13 cellular contexts compared by ENCODE assay signal in the genomic region with DNA sequence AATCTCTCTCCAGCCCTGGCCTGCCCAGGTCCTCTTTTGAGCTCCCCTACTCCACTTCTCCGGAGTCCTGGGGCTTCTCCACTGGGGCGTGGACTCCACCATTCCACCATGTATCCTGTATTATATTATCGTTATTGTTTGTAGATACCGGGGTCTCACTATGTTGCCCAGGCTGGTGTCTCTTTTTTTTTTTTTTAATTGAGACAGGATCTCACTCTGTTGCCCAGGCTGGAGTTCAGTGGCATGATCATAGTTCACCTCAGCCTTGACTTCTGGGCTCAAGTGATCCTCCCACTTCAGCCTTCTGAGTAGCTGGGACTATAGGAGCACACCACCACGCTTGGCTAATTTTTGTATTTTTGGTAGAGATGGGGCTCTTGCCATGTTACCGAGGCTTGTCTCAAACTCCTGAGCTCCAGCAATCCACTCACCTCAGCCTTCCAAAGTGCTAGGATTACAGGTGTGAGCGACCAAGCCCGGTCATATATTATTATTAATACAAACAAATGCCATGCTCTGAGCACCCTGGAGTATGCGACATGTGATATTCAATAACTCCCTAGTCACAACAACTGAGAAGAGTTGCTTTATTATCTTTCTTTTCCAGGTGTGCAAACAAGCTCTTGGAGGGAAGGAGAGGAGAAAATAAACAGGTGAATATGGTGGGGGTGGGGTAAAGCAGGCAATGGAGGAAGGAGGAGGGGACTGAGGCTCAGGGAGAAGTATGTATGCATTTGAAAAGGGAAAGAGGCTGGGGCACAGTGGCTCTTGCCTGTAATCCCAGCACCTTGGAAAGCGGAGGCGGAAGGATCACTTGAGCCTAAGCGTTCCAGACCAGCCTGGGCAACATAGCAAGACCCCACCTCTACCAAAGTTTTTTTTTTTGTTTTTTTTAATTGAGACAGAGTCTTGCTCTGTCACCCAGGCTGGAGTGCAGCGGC. TPM values are rescaled to one million over a fixed set of nuclear protein-coding genes. Genes with fewer than 3 reads are reported as not detected.
DNase-seq lines count a peak whose midpoint lies in the region; ATAC-seq, FAIRE-seq and TF ChIP-seq lines count a peak whose summit lies in the region.
"Had no signal": no experiment of that assay in that cellular context is flagged by ENCODE, and none has a peak within 500 bp of the region (broad histone marks: within the 10 kb centered on the region; RNA-seq: fewer than 3 reads in every experiment).

No MANE protein-coding gene starts in this region.

- peak overlapping the region; percentile 75 for H4K91ac ChIP-seq in H1 (replicated peaks; ENCODE audit: insufficient read length, low read length)
- no peak overlapping the region for H4K91ac ChIP-seq in trophoblast cell (ENCODE audit: low read depth, low read length)

- peak overlapping the region; percentile 13 for H4K5ac ChIP-seq in H1 (ENCODE audit: insufficient read length, low read depth, low read length)

- H2BK12ac ChIP-seq in H1 (ENCODE audit: low read depth, low read length) (peak overlapping the region; percentile 82; the same call in 1 of the 2 replicates), trophoblast cell (ENCODE audit: low read length) (no peak overlapping the region)

- H3K27me3 ChIP-seq in breast epithelium (no peaks in the 10 kb centered on the region), H1 (replicated peaks in 1 of 4; ENCODE audit: control insufficient read depth in 3 of 4, extremely low read depth in 1 of 4, insufficient read depth in 3 of 4, low read length in 3 of 4) (no peaks in the 10 kb centered on the region; a peak in 1 of 7 replicates), trophoblast cell (ENCODE audit: insufficient read depth, low read length) (no peaks in the 10 kb centered on the region)

- no peaks in the 10 kb centered on the region for H3K36me3 ChIP-seq in breast epithelium
- H3K36me3 ChIP-seq in H1 (ENCODE audit: control insufficient read depth in 2 of 4, insufficient read depth in 4 of 4, low read length in 3 of 4): no peaks in the 10 kb centered on the region
- H3K36me3 ChIP-seq in trophoblast cell (ENCODE audit: control insufficient read depth in 1 of 2, insufficient read depth in 2 of 2, low read length in 2 of 2): no peaks in the 10 kb centered on the region
- H3K36me3 ChIP-seq: suprapubic skin had no signal

- H3K23ac ChIP-seq in H1 (ENCODE audit: insufficient read length) (no peak overlapping the region), trophoblast cell (ENCODE audit: low read length) (no peak overlapping the region)

- no peak overlapping the region for H4K12ac ChIP-seq in trophoblast cell (ENCODE audit: low read depth, low read length)

- H2BK15ac ChIP-seq in H1 (ENCODE audit: low read length): no peak overlapping the region

- H3K4ac ChIP-seq in H1 (replicated peaks; ENCODE audit: insufficient read length, low read depth, low read length): peak overlapping the region; percentile 51
- H3K4ac ChIP-seq in trophoblast cell (ENCODE audit: low read depth, low read length): no peak overlapping the region

- H2BK5ac ChIP-seq in H1 (ENCODE audit: low read depth, low read length) (peak overlapping the region; percentile 42; the same call in 1 of the 2 replicates), trophoblast cell (ENCODE audit: low read depth, low read length, poor library complexity) (no peak overlapping the region)

- H3K79me1 ChIP-seq in H1 (ENCODE audit: low read depth, low read length): peaks cover 11% of the 10 kb centered on the region
- H3K79me1 ChIP-seq in trophoblast cell (ENCODE audit: low read length): peaks cover 10% of the 10 kb centered on the region

- intact Hi-C loops in breast epithelium (cut with DNase I; ENCODE audit: low total_unique reads): no loop called here
- intact Hi-C loops in MCF 10A (cut with micrococcal nuclease): no loop called here

- H3K4me3 Mint-ChIP-seq in MCF 10A (ENCODE audit: unreplicated experiment): no peak overlapping the region
- H3K4me3 Mint-ChIP-seq in endothelial cell (ENCODE audit: unreplicated experiment): no peak overlapping the region
- H3K4me3 Mint-ChIP-seq: HFFc6 had no signal

- CTCF ChIA-PET in MCF 10A (lab: Yijun Ruan, JAX) (interaction anchor here (0.7 to 0.9 kb wide), 2 partner anchors 15 to 31 kb away, joined by 3 read pairs; no protein-coding TSS in a partner anchor), H1 (lab: Charles Lee; ENCODE audit: partially characterized antibody) (interaction anchor here (0.6 to 2.9 kb wide), 8 partner anchors 15 to 175 kb away, joined by 3 to 11 read pairs (median 4); no protein-coding TSS in a partner anchor)

- H3K18ac ChIP-seq in H1 (ENCODE audit: extremely low read depth, low read length): no peak overlapping the region; the same call in 1 of the 2 replicates
- H3K18ac ChIP-seq in trophoblast cell (ENCODE audit: low read length): no peak overlapping the region

- DNase-seq in breast epithelium (ENCODE audit: low spot score in 2 of 2): no peak
- DNase-seq in MCF 10A (ENCODE audit: unreplicated experiment): no peak
- peak; percentile 86 for DNase-seq in NCI-H345 (lab: John Stamatoyannopoulos, UW)
- no peak for DNase-seq in H1 (ENCODE audit: low read depth in 1 of 2, low spot score in 2 of 2)
- DNase-seq in NAMALWA (ENCODE audit: low spot score): no peak
- no peak for DNase-seq in endothelial cell (ENCODE audit: low spot score)
- no peak for DNase-seq in trophoblast cell
- DNase-seq: activated CD4-positive, alpha-beta T cell treated with anti-CD3 and anti-CD28 coated beads for 1 hour; HFFc6 had no signal

- H2AK5ac ChIP-seq in H1 (ENCODE audit: low read depth, low read length) (no peak overlapping the region), trophoblast cell (ENCODE audit: low read length) (no peak overlapping the region)

- H3K56ac ChIP-seq in H1 (replicated peaks; ENCODE audit: insufficient read length, low read depth, low read length): no peak overlapping the region

- TF ChIP-seq EP300 in H1 (IDR thresholded peaks at IDR 0.05; ENCODE audit: borderline replicate concordance in 1 of 2, low read depth in 2 of 2, low read length in 2 of 2): no peak

- H2AFZ ChIP-seq in H1 (ENCODE audit: low read length) (no peak overlapping the region), trophoblast cell (ENCODE audit: insufficient read depth, low read length, poor library complexity) (no peak overlapping the region)

- peak overlapping the region; percentile 91; the same call in 1 of the 2 replicates for H2BK20ac ChIP-seq in H1 (ENCODE audit: low read length)

- H3K4me1 Mint-ChIP-seq in MCF 10A (ENCODE audit: insufficient read depth, unreplicated experiment): no peaks in the 10 kb centered on the region
- H3K4me1 Mint-ChIP-seq in endothelial cell (ENCODE audit: unreplicated experiment): peaks cover 15% of the 10 kb centered on the region

- peak overlapping the region; percentile 70 to 81 for H3K27ac ChIP-seq in breast epithelium
- H3K27ac ChIP-seq in H1 (ENCODE audit: low read depth, low read length): no peak overlapping the region
- no peak overlapping the region for H3K27ac ChIP-seq in trophoblast cell (ENCODE audit: low read depth, low read length)
- H3K27ac ChIP-seq: suprapubic skin had no signal

- peak overlapping the region in 1 of 2 experiments; percentile 34; a peak in 1 of 4 replicates for H3K4me2 ChIP-seq in H1 (ENCODE audit: insufficient read depth in 1 of 2, low read depth in 2 of 2, low read length in 2 of 2)
- no peak overlapping the region for H3K4me2 ChIP-seq in trophoblast cell (ENCODE audit: low read length)

- H3K9me3 Mint-ChIP-seq in MCF 10A (ENCODE audit: unreplicated experiment) (no peaks in the 10 kb centered on the region), endothelial cell (ENCODE audit: unreplicated experiment) (no peaks in the 10 kb centered on the region)
- H3K9me3 Mint-ChIP-seq: HFFc6 had no signal

- peaks cover 5 to 10% of the 10 kb centered on the region in 2 experiments for H4K20me1 ChIP-seq in H1 (replicated peaks in 1 of 2; ENCODE audit: control insufficient read depth in 1 of 2, insufficient read depth in 2 of 2, low read length in 2 of 2)

- TF ChIP-seq POLR2A in breast epithelium (IDR thresholded peaks at IDR 0.05): no peak
- TF ChIP-seq POLR2A in H1 (IDR thresholded peaks at IDR 0.05; ENCODE audit: control extremely low read depth in 1 of 2, low read depth in 2 of 2, low read length in 2 of 2): no peak

- H3K9me3 ChIP-seq in breast epithelium (no peaks in the 10 kb centered on the region), H1 (ENCODE audit: insufficient read depth in 2 of 2, low read depth in 1 of 2, low read length in 1 of 2) (no peaks in the 10 kb centered on the region), trophoblast cell (ENCODE audit: insufficient read depth, low read depth, low read length) (peaks cover 1% of the 10 kb centered on the region)
- H3K9me3 ChIP-seq: suprapubic skin had no signal

- H4K8ac ChIP-seq in H1 (ENCODE audit: extremely low read depth, insufficient read depth, low read length): no peak overlapping the region
- H4K8ac ChIP-seq in trophoblast cell (ENCODE audit: low read depth, low read length): no peak overlapping the region

- no peak overlapping the region for H3K4me3 ChIP-seq in breast epithelium
- no peak overlapping the region for H3K4me3 ChIP-seq in H1 (ENCODE audit: extremely low read depth in 1 of 4, insufficient read depth in 2 of 4, low read depth in 3 of 4, low read length in 4 of 4)
- no peak overlapping the region for H3K4me3 ChIP-seq in trophoblast cell (ENCODE audit: low read depth, low read length)
- H3K4me3 ChIP-seq: suprapubic skin had no signal

- peaks cover 8 to 19% of the 10 kb centered on the region in 2 experiments; a peak in 3 of 4 replicates for H3K79me2 ChIP-seq in H1 (ENCODE audit: control insufficient read depth in 1 of 2, insufficient read depth in 2 of 2, low read length in 2 of 2)
- H3K79me2 ChIP-seq in trophoblast cell (ENCODE audit: control insufficient read depth, insufficient read depth, low read length, poor library complexity): peaks cover 12% of the 10 kb centered on the region

- TF ChIP-seq RAD21 in H1 (IDR thresholded peaks at IDR 0.05 in 1 of 2, conservative IDR thresholded peaks at IDR 0.05 in 1 of 2; ENCODE audit: low read depth in 2 of 2, low read length in 2 of 2): no peak

- peak; percentile 55 for FAIRE-seq in H1 (lab: Jason Lieb, UNC)

- H3K27me3 Mint-ChIP-seq in MCF 10A (ENCODE audit: insufficient read depth, unreplicated experiment) (peaks cover 12% of the 10 kb centered on the region), endothelial cell (ENCODE audit: unreplicated experiment) (peaks cover 2% of the 10 kb centered on the region)

- 86% methylated on average over 13 of the region's 13 CpGs; no CpG with 5 or more reads in 1 of the 2 experiments for whole genome bisulfite sequencing in H1 (ENCODE audit: extremely low coverage in 1 of 2, insufficient coverage in 1 of 2, insufficient read length in 1 of 2, insufficient replicate concordance in 2 of 2, low coverage in 1 of 2, low lambda C conversion rate in 2 of 2, missing lambda C conversion rate in 1 of 2), 2 experiments
- WGBS in trophoblast cell (ENCODE audit: extremely low coverage, insufficient coverage, insufficient read length): no CpG with 5 or more reads among the region's 13 CpGs

- H3K4me1 ChIP-seq in breast epithelium (peaks cover 4 to 11% of the 10 kb centered on the region in 2 donors), H1 (replicated peaks in 1 of 4; ENCODE audit: control insufficient read depth in 3 of 4, insufficient read depth in 4 of 4, low read length in 3 of 4) (peaks cover 6 to 34% (median 23%) of the 10 kb centered on the region in 4 experiments), trophoblast cell (ENCODE audit: control insufficient read depth in 1 of 2, insufficient read depth in 2 of 2, low read length in 2 of 2) (peaks cover 21 to 22% of the 10 kb centered on the region in 2 experiments)

- no peak overlapping the region for H3K9ac ChIP-seq in H1 (replicated peaks in 1 of 4; ENCODE audit: extremely low read depth in 1 of 4, low read depth in 3 of 4, low read length in 3 of 4)
- no peak overlapping the region for H3K9ac ChIP-seq in trophoblast cell (ENCODE audit: low read length)

- H3K36me3 Mint-ChIP-seq in MCF 10A (ENCODE audit: insufficient read depth, unreplicated experiment): no peaks in the 10 kb centered on the region
- H3K36me3 Mint-ChIP-seq in endothelial cell (ENCODE audit: low read depth, unreplicated experiment): peaks cover 5% of the 10 kb centered on the region

- POLR2A ChIA-PET in MCF 10A (lab: Yijun Ruan, JAX) (interaction anchor here (0.8 kb wide), 1 partner anchor 114 kb away, joined by 3 read pairs; no protein-coding TSS in a partner anchor), H1 (lab: Charles Lee; ENCODE audit: partially characterized antibody) (interaction anchor here (0.6 to 2.5 kb wide), 10 partner anchors 10 to 56 kb away, joined by 3 to 7 read pairs (median 3); no protein-coding TSS in a partner anchor)

- no peak overlapping the region for H3K14ac ChIP-seq in H1 (ENCODE audit: insufficient read length)
- H3K14ac ChIP-seq in trophoblast cell (ENCODE audit: low read length): no peak overlapping the region

- H3K23me2 ChIP-seq in H1 (ENCODE audit: low read depth, low read length): peaks cover 15% of the 10 kb centered on the region

- H2BK120ac ChIP-seq in H1 (replicated peaks; ENCODE audit: low read depth, low read length): peak overlapping the region; percentile 98
- H2BK120ac ChIP-seq in trophoblast cell (ENCODE audit: insufficient read depth, low read length, poor library complexity): no peak overlapping the region

- TF ChIP-seq CTCF in breast epithelium (IDR thresholded peaks at IDR 0.05) (no peak), MCF 10A (IDR thresholded peaks at IDR 0.05; ENCODE audit: unreplicated experiment) (no peak), H1 (IDR thresholded peaks at IDR 0.05; ENCODE audit: control extremely low read depth in 1 of 3, insufficient read depth in 1 of 3, low read depth in 1 of 3, low read length in 3 of 3) (no peak), endothelial cell (IDR thresholded peaks at IDR 0.05; ENCODE audit: unreplicated experiment) (no peak)

- BruUV-seq in MCF 10A (replicated peaks; lab: Mats Ljungman, UMichigan): no TSS peak

- no peak for ATAC-seq in GM19467 (IDR thresholded peaks at IDR 0.05; ENCODE audit: unreplicated experiment)

- H3K27ac Mint-ChIP-seq in MCF 10A (ENCODE audit: low read depth, unreplicated experiment) (no peak overlapping the region), endothelial cell (ENCODE audit: unreplicated experiment) (no peak overlapping the region)
- H3K27ac Mint-ChIP-seq: HFFc6 had no signal

RNA-seq across cellular contexts. Expression of a gene that starts 2.8 kb away (rescaled TPM):
- total RNA-seq in breast epithelium (100 to 1,000 TPM in 1 of 3 donors, 10 to 100 TPM in 2; 26.4 to 141 (median 64.1) TPM), MCF 10A (2022) (1.1 and 1.5 TPM in 2 replicates), endothelial cell (ENCODE audit: unreplicated experiment) (34.2 TPM)
- 88.2 and 96.5 TPM in 2 replicates for total RNA-seq in H1 (2021; fragmentation: NEBNext Ultra II Directional; extraction: Animal tissue kit (Norgen Biotek cat#: 25700))
- 179 and 183 TPM in 2 replicates for polyA plus RNA-seq in H1 (2011; rRNA removed)
- 124 TPM for polyA plus RNA-seq in H1 (2011; cell fraction: cytosol; rRNA removed)
- 148 TPM for polyA plus RNA-seq in H1 (2011; cell fraction: nucleus; rRNA removed)
- polyA plus RNA-seq in H1 (2012, experiment 1 of 2): 43.1 to 71.4 TPM (median 70.4 TPM) in 4 replicates
- polyA plus RNA-seq in H1 (2012, experiment 2 of 2): 79.4 TPM
- polyA plus RNA-seq in H1 (2013, experiment 1 of 2): 90.1 TPM
- polyA plus RNA-seq in H1 (2013, experiment 2 of 2): 85.0 TPM
- 127 and 128 TPM in 2 replicates for polyA minus RNA-seq in H1 (2011; rRNA and poly(A)+ RNA removed)
- polyA minus RNA-seq in H1 (2011; cell fraction: cytosol; rRNA and poly(A)+ RNA removed): 57.5 TPM
- polyA minus RNA-seq in H1 (2011; cell fraction: nucleus; rRNA and poly(A)+ RNA removed): 54.0 TPM
- polyA plus RNA-seq in trophoblast cell (2013): 11.5 and 13.1 TPM in 2 replicates
- total RNA-seq: HFFc6 had no signal

RNA-seq across cellular contexts. Expression of a gene that starts 57.0 kb away (rescaled TPM):
- total RNA-seq in breast epithelium (1 to 10 TPM in 1 of 3 donors, under 1 TPM in 1, not detected in 1; 0.66 to 7.9 TPM), MCF 10A (2022) (not detected in 2 replicates), endothelial cell (ENCODE audit: unreplicated experiment) (15.5 TPM)
- total RNA-seq in H1 (2021; fragmentation: NEBNext Ultra II Directional; extraction: Animal tissue kit (Norgen Biotek cat#: 25700)): 38.7 and 39.0 TPM in 2 replicates
- polyA plus RNA-seq in H1 (2011; rRNA removed): 37.1 and 64.1 TPM in 2 replicates
- 56.0 TPM for polyA plus RNA-seq in H1 (2011; cell fraction: cytosol; rRNA removed)
- 303 TPM for polyA plus RNA-seq in H1 (2011; cell fraction: nucleus; rRNA removed)
- 37.9 to 66.2 TPM (median 58.6 TPM) in 4 replicates for polyA plus RNA-seq in H1 (2012, experiment 1 of 2)
- 19.7 TPM for polyA plus RNA-seq in H1 (2012, experiment 2 of 2)
- polyA plus RNA-seq in H1 (2013, experiment 1 of 2): 27.8 TPM
- 19.6 TPM for polyA plus RNA-seq in H1 (2013, experiment 2 of 2)
- 77.0 and 93.3 TPM in 2 replicates for polyA minus RNA-seq in H1 (2011; rRNA and poly(A)+ RNA removed)
- 25.2 TPM for polyA minus RNA-seq in H1 (2011; cell fraction: cytosol; rRNA and poly(A)+ RNA removed)
- 51.6 TPM for polyA minus RNA-seq in H1 (2011; cell fraction: nucleus; rRNA and poly(A)+ RNA removed)
- 9.1 and 10.0 TPM in 2 replicates for polyA plus RNA-seq in trophoblast cell (2013)
- total RNA-seq: A172, HFFc6, OCI-LY7 had no signal

Comparison
In these comparisons a context has a peak if more than half of its experiments do, and no peak if none do; other contexts are left out.
1. RNA of a gene that starts 2.8 kb away (total RNA-seq): 88.2 to 96.5 TPM in H1, 26.4 to 141 TPM in breast epithelium and 34.2 TPM in endothelial cell (single experiment); 1.1 to 1.5 TPM in MCF 10A; every median in the first group is over 10 times any median in the second.
2. H3K27ac ChIP-seq: peak in breast epithelium (2 of 2); none in H1 (single experiment) and trophoblast cell (single experiment).